Comparison of ENCODE assay signal across 32 cellular contexts in genomic region chr1:230396966-230397365, GRCh38. TPM values are rescaled to one million over a fixed set of nuclear protein-coding genes. Genes with fewer than 3 reads are reported as not detected.
"Had no signal": no experiment of that assay in that cellular context is flagged by ENCODE, and none has a peak within 500 bp of the region (broad histone marks: within the 10 kb centered on the region; RNA-seq: fewer than 3 reads in every experiment).

No MANE protein-coding gene starts in this region.

- DNase-seq: activated CD4-positive, alpha-beta memory T cell treated with anti-CD3 and anti-CD28 coated beads for 36 hours; activated CD4-positive, alpha-beta T cell treated with anti-CD3 and anti-CD28 coated beads for 36 hours; activated CD4-positive, alpha-beta T cell treated with anti-CD3 and anti-CD28 coated beads, Interleukin-2, amount 10 ng/mL, durations not matched to agents 24 days and 14 days; activated CD4-positive, CD25-positive, alpha-beta regulatory T cell; activated CD4-positive, CD25-positive, alpha-beta regulatory T cell treated with anti-CD3 and anti-CD28 coated beads, Interleukin-2, amount 50 U/mL, for 72 hours; activated CD8-positive, alpha-beta memory T cell treated with anti-CD3 and anti-CD28 coated beads, Interleukin-2, amount 10 ng/mL, durations not matched to agents 7 days and 5 days; activated CD8-positive, alpha-beta memory T cell treated with anti-CD3 and anti-CD28 coated beads, Interleukin-2, amount 50 U/mL, for 4 hours; activated CD8-positive, alpha-beta T cell treated with anti-CD3 and anti-CD28 coated beads, Interleukin-2, amount 10 ng/mL, durations not matched to agents 7 days and 5 days; activated effector memory CD4-positive, alpha-beta T cell treated with anti-CD3 and anti-CD28 coated beads, Interleukin-2, amount 50 U/mL, for 16 hours; activated naive CD4-positive, alpha-beta T cell treated with anti-CD3 and anti-CD28 coated beads for 36 hours; activated naive CD8-positive, alpha-beta T cell treated with anti-CD3 and anti-CD28 coated beads for 36 hours; activated naive CD8-positive, alpha-beta T cell treated with anti-CD3 and anti-CD28 coated beads, Interleukin-2, amount 50 U/mL, for 24 hours; activated T-cell treated with anti-CD3 and anti-CD28 coated beads, Interleukin-2, amount 50 U/mL, for 1 hour; activated T-cell treated with anti-CD3 and anti-CD28 coated beads, Interleukin-2, amount 50 U/mL, for 48 hours; adrenal gland; amygdala; aorta; central memory CD4-positive, alpha-beta T cell; cerebellar nuclear complex; colonic mucosa; effector CD8-positive, alpha-beta T cell; erythroblast; foreskin keratinocyte; T-helper 2 cell had no signal

- H3K27ac ChIP-seq: adrenal gland, breast epithelium, cardiac muscle cell, colonic mucosa, esophagus muscularis mucosa, foreskin keratinocyte, gastroesophageal sphincter had no signal

- H3K27me3 Mint-ChIP-seq: activated CD4-positive, alpha-beta T cell treated with anti-CD3 and anti-CD28 coated beads, Interleukin-2, amount 10 ng/mL, durations not matched to agents 24 days and 14 days had no signal

- H3K4me1 ChIP-seq: adrenal gland, breast epithelium, colonic mucosa, esophagus muscularis mucosa, foreskin keratinocyte, gastroesophageal sphincter had no signal

- H3K27ac Mint-ChIP-seq: activated CD4-positive, alpha-beta memory T cell treated with anti-CD3 and anti-CD28 coated beads for 36 hours; activated CD4-positive, alpha-beta T cell treated with anti-CD3 and anti-CD28 coated beads for 36 hours; activated CD4-positive, alpha-beta T cell treated with anti-CD3 and anti-CD28 coated beads, Interleukin-2, amount 10 ng/mL, durations not matched to agents 24 days and 14 days; activated CD8-positive, alpha-beta memory T cell treated with anti-CD3 and anti-CD28 coated beads, Interleukin-2, amount 10 ng/mL, durations not matched to agents 7 days and 5 days; activated CD8-positive, alpha-beta T cell treated with anti-CD3 and anti-CD28 coated beads, Interleukin-2, amount 10 ng/mL, durations not matched to agents 7 days and 5 days; activated naive CD4-positive, alpha-beta T cell treated with anti-CD3 and anti-CD28 coated beads for 36 hours; activated naive CD4-positive, alpha-beta T cell treated with anti-CD3 and anti-CD28 coated beads, Interleukin-2, amount 50 U/mL, for 24 hours; activated naive CD8-positive, alpha-beta T cell treated with anti-CD3 and anti-CD28 coated beads for 36 hours; activated naive CD8-positive, alpha-beta T cell treated with anti-CD3 and anti-CD28 coated beads, Interleukin-2, amount 50 U/mL, for 24 hours; activated T-helper 1 cell treated with anti-CD3 and anti-CD28 coated beads, Interleukin-12 subunit alpha, Interleukin-12 subunit beta, Interleukin-2, Interleukin-4 antibody, amounts not matched to agents 30 ng/mL and 10 ng/mL and 1 ng/mL, durations not matched to agents 14 hours and 24 hours and 36 hours; activated T-helper 2 cell treated with anti-CD3 and anti-CD28 coated beads, Interferon-gamma antibody, Interleukin-2, Interleukin-4, amounts not matched to agents 10 μg/mL and 5 μg/mL and 100 μg/mL, durations not matched to agents 14 hours and 24 hours and 36 hours had no signal

- H3K4me3 ChIP-seq: adrenal gland, breast epithelium, cardiac muscle cell, colonic mucosa, esophagus muscularis mucosa, gastroesophageal sphincter had no signal

- H3K36me3 ChIP-seq: adrenal gland, breast epithelium, cardiac muscle cell, colonic mucosa, esophagus muscularis mucosa, gastroesophageal sphincter had no signal

- H3K4me1 Mint-ChIP-seq: activated CD4-positive, alpha-beta T cell treated with anti-CD3 and anti-CD28 coated beads for 36 hours; activated CD4-positive, alpha-beta T cell treated with anti-CD3 and anti-CD28 coated beads, Interleukin-2, amount 10 ng/mL, durations not matched to agents 24 days and 14 days; activated CD8-positive, alpha-beta memory T cell treated with anti-CD3 and anti-CD28 coated beads, Interleukin-2, amount 10 ng/mL, durations not matched to agents 7 days and 5 days; activated naive CD4-positive, alpha-beta T cell treated with anti-CD3 and anti-CD28 coated beads, Interleukin-2, amount 50 U/mL, for 24 hours; activated naive CD8-positive, alpha-beta T cell treated with anti-CD3 and anti-CD28 coated beads for 36 hours; activated naive CD8-positive, alpha-beta T cell treated with anti-CD3 and anti-CD28 coated beads, Interleukin-2, amount 50 U/mL, for 24 hours had no signal

- H3K4me3 Mint-ChIP-seq: activated CD4-positive, alpha-beta memory T cell treated with anti-CD3 and anti-CD28 coated beads for 36 hours; activated CD4-positive, alpha-beta T cell treated with anti-CD3 and anti-CD28 coated beads for 36 hours; activated CD4-positive, alpha-beta T cell treated with anti-CD3 and anti-CD28 coated beads, Interleukin-2, amount 10 ng/mL, durations not matched to agents 24 days and 14 days; activated CD8-positive, alpha-beta memory T cell treated with anti-CD3 and anti-CD28 coated beads, Interleukin-2, amount 10 ng/mL, durations not matched to agents 7 days and 5 days; activated CD8-positive, alpha-beta T cell treated with anti-CD3 and anti-CD28 coated beads, Interleukin-2, amount 10 ng/mL, durations not matched to agents 7 days and 5 days; activated naive CD4-positive, alpha-beta T cell treated with anti-CD3 and anti-CD28 coated beads for 36 hours; activated naive CD4-positive, alpha-beta T cell treated with anti-CD3 and anti-CD28 coated beads, Interleukin-2, amount 50 U/mL, for 24 hours; activated naive CD8-positive, alpha-beta T cell treated with anti-CD3 and anti-CD28 coated beads for 36 hours; activated naive CD8-positive, alpha-beta T cell treated with anti-CD3 and anti-CD28 coated beads, Interleukin-2, amount 50 U/mL, for 24 hours; activated T-helper 1 cell treated with anti-CD3 and anti-CD28 coated beads, Interleukin-12 subunit alpha, Interleukin-12 subunit beta, Interleukin-2, Interleukin-4 antibody, amounts not matched to agents 30 ng/mL and 10 ng/mL and 1 ng/mL, durations not matched to agents 14 hours and 24 hours and 36 hours; brain had no signal

- ATAC-seq: activated CD4-positive, alpha-beta T cell treated with anti-CD3 and anti-CD28 coated beads for 36 hours; activated CD8-positive, alpha-beta memory T cell treated with anti-CD3 and anti-CD28 coated beads, Interleukin-2, amount 10 ng/mL, durations not matched to agents 7 days and 5 days; activated CD8-positive, alpha-beta T cell treated with anti-CD3 and anti-CD28 coated beads, Interleukin-2, amount 10 ng/mL, durations not matched to agents 7 days and 5 days; activated naive CD8-positive, alpha-beta T cell treated with anti-CD3 and anti-CD28 coated beads, Interleukin-2, amount 50 U/mL, for 24 hours; foreskin keratinocyte; gastroesophageal sphincter had no signal

- H3K27me3 ChIP-seq: adrenal gland, cardiac muscle cell, colonic mucosa had no signal

- H3K9me3 Mint-ChIP-seq: activated CD4-positive, alpha-beta memory T cell treated with anti-CD3 and anti-CD28 coated beads for 36 hours; activated CD4-positive, alpha-beta T cell treated with anti-CD3 and anti-CD28 coated beads, Interleukin-2, amount 10 ng/mL, durations not matched to agents 24 days and 14 days; activated naive CD4-positive, alpha-beta T cell treated with anti-CD3 and anti-CD28 coated beads, Interleukin-2, amount 50 U/mL, for 24 hours; activated naive CD8-positive, alpha-beta T cell treated with anti-CD3 and anti-CD28 coated beads for 36 hours; activated T-helper 1 cell treated with anti-CD3 and anti-CD28 coated beads, Interleukin-12 subunit alpha, Interleukin-12 subunit beta, Interleukin-2, Interleukin-4 antibody, amounts not matched to agents 30 ng/mL and 10 ng/mL and 1 ng/mL, durations not matched to agents 14 hours and 24 hours and 36 hours; activated T-helper 2 cell treated with anti-CD3 and anti-CD28 coated beads, Interferon-gamma antibody, Interleukin-2, Interleukin-4, amounts not matched to agents 10 μg/mL and 5 μg/mL and 100 μg/mL, durations not matched to agents 14 hours and 24 hours and 36 hours had no signal

- H3K9me3 ChIP-seq: adrenal gland, breast epithelium, colonic mucosa had no signal

- H3K36me3 Mint-ChIP-seq: activated CD4-positive, alpha-beta memory T cell treated with anti-CD3 and anti-CD28 coated beads for 36 hours; activated CD8-positive, alpha-beta memory T cell treated with anti-CD3 and anti-CD28 coated beads, Interleukin-2, amount 10 ng/mL, durations not matched to agents 7 days and 5 days; activated naive CD4-positive, alpha-beta T cell treated with anti-CD3 and anti-CD28 coated beads, Interleukin-2, amount 50 U/mL, for 24 hours; activated naive CD8-positive, alpha-beta T cell treated with anti-CD3 and anti-CD28 coated beads for 36 hours had no signal

RNA-seq across cellular contexts. Expression of gene PGBD5, which starts 29.2 kb away (rescaled TPM):
- total RNA-seq: activated CD8-positive, alpha-beta memory T cell treated with anti-CD3 and anti-CD28 coated beads, Interleukin-2, amount 10 ng/mL, durations not matched to agents 7 days and 5 days; activated CD8-positive, alpha-beta T cell treated with anti-CD3 and anti-CD28 coated beads, Interleukin-2, amount 10 ng/mL, durations not matched to agents 7 days and 5 days; activated naive CD4-positive, alpha-beta T cell treated with anti-CD3 and anti-CD28 coated beads for 36 hours; activated naive CD8-positive, alpha-beta T cell treated with anti-CD3 and anti-CD28 coated beads for 36 hours; activated T-helper 1 cell treated with anti-CD3 and anti-CD28 coated beads, Interleukin-12 subunit alpha, Interleukin-12 subunit beta, Interleukin-2, Interleukin-4 antibody, amounts not matched to agents 30 ng/mL and 10 ng/mL and 1 ng/mL, durations not matched to agents 14 hours and 24 hours and 36 hours; activated T-helper 2 cell treated with anti-CD3 and anti-CD28 coated beads, Interferon-gamma antibody, Interleukin-2, Interleukin-4, amounts not matched to agents 10 μg/mL and 5 μg/mL and 100 μg/mL, durations not matched to agents 14 hours and 24 hours and 36 hours had no signal
